Comparison of ENCODE assay signal across 12 cellular contexts in genomic region chr7:100626055-100626454, GRCh38. TPM values are rescaled to one million over a fixed set of nuclear protein-coding genes. Genes with fewer than 3 reads are reported as not detected.
DNase-seq lines count a peak whose midpoint lies in the region; ATAC-seq and FAIRE-seq lines count a peak whose summit lies in the region.
"Had no signal": no experiment of that assay in that cellular context is flagged by ENCODE, and none has a peak within 500 bp of the region (broad histone marks: within the 10 kb centered on the region; RNA-seq: fewer than 3 reads in every experiment).

No MANE protein-coding gene starts in this region.

- no peak for ATAC-seq in stimulated activated naive CD8-positive, alpha-beta T cell treated with anti-CD3 and anti-CD28 coated beads, Interleukin-15, Interleukin-2, amounts not matched to agents 100 U/mL and 50 U/mL, for 24 hours
- ATAC-seq in HG03095 (IDR thresholded peaks at IDR 0.05; ENCODE audit: unreplicated experiment): no peak

- no peak overlapping the region for H2BK15ac ChIP-seq in mesenchymal stem cell (ENCODE audit: low read depth, poor library complexity, severe bottlenecking)

- H3K36me3 Mint-ChIP-seq in stimulated activated naive CD8-positive, alpha-beta T cell treated with anti-CD3 and anti-CD28 coated beads, Interleukin-15, Interleukin-2, amounts not matched to agents 100 ng/mL and 50 ng/mL, for 24 hours (ENCODE audit: low read depth): peaks cover 11% of the 10 kb centered on the region
- H3K36me3 Mint-ChIP-seq in activated naive CD8-positive, alpha-beta T cell treated with anti-CD3 and anti-CD28 coated beads for 36 hours: peaks cover 8% of the 10 kb centered on the region

- WGBS in mesenchymal stem cell: 23% methylated on average over 3 of the region's 3 CpGs

- H3K4me3 ChIP-seq in mesenchymal stem cell (ENCODE audit: insufficient read depth in 1 of 2, low read depth in 1 of 2, low read length in 2 of 2): no peak overlapping the region

- H3K4ac ChIP-seq in mesenchymal stem cell (ENCODE audit: low read depth in 1 of 2, low read length in 2 of 2): no peak overlapping the region

- no peaks in the 10 kb centered on the region for H3K27me3 Mint-ChIP-seq in stimulated activated naive CD8-positive, alpha-beta T cell treated with anti-CD3 and anti-CD28 coated beads, Interleukin-15, Interleukin-2, amounts not matched to agents 100 ng/mL and 50 ng/mL, for 24 hours
- H3K27me3 Mint-ChIP-seq in activated naive CD8-positive, alpha-beta T cell treated with anti-CD3 and anti-CD28 coated beads for 36 hours: no peaks in the 10 kb centered on the region

- peak overlapping the region; percentile 24 for H4K8ac ChIP-seq in mesenchymal stem cell (ENCODE audit: low read length)

- H3K27ac ChIP-seq in mesenchymal stem cell (ENCODE audit: low read length, poor library complexity, severe bottlenecking): no peak overlapping the region
- H3K27ac ChIP-seq: right atrium auricular region had no signal

- no peaks in the 10 kb centered on the region for H3K9me3 ChIP-seq in mesenchymal stem cell (ENCODE audit: control insufficient read depth, low read length)
- H3K9me3 ChIP-seq: right atrium auricular region had no signal

- DNase-seq in stimulated activated naive CD8-positive, alpha-beta T cell treated with anti-CD3 and anti-CD28 coated beads, Interleukin-15, Interleukin-2, amounts not matched to agents 100 U/mL and 50 U/mL, for 24 hours: no peak
- DNase-seq in activated naive CD8-positive, alpha-beta T cell treated with anti-CD3 and anti-CD28 coated beads for 36 hours: no peak
- no peak for DNase-seq in mesenchymal stem cell
- DNase-seq in NCI-H524 (lab: John Stamatoyannopoulos, UW): no peak
- DNase-seq in GDM1 (lab: John Stamatoyannopoulos, UW): no peak
- no peak for DNase-seq in RCC 7860 (ENCODE audit: low spot score)

- no peak overlapping the region for H3K14ac ChIP-seq in mesenchymal stem cell (ENCODE audit: low read length in 2 of 2)

- peaks cover 3 to 7% of the 10 kb centered on the region in 2 experiments for H3K27me3 ChIP-seq in mesenchymal stem cell (ENCODE audit: control insufficient read depth in 1 of 2, insufficient read depth in 1 of 2, low read length in 2 of 2)
- H3K27me3 ChIP-seq: right atrium auricular region had no signal

- H2AFZ ChIP-seq in mesenchymal stem cell (ENCODE audit: low read depth, low read length): no peak overlapping the region

- H3K23ac ChIP-seq in mesenchymal stem cell (ENCODE audit: low read length in 2 of 2): no peak overlapping the region

- peaks cover 10% of the 10 kb centered on the region for H3K4me1 Mint-ChIP-seq in stimulated activated naive CD8-positive, alpha-beta T cell treated with anti-CD3 and anti-CD28 coated beads, Interleukin-15, Interleukin-2, amounts not matched to agents 100 ng/mL and 50 ng/mL, for 24 hours (ENCODE audit: low read depth)
- peaks cover 11% of the 10 kb centered on the region for H3K4me1 Mint-ChIP-seq in activated naive CD8-positive, alpha-beta T cell treated with anti-CD3 and anti-CD28 coated beads for 36 hours

- H3K9me3 Mint-ChIP-seq in stimulated activated naive CD8-positive, alpha-beta T cell treated with anti-CD3 and anti-CD28 coated beads, Interleukin-15, Interleukin-2, amounts not matched to agents 100 ng/mL and 50 ng/mL, for 24 hours: no peaks in the 10 kb centered on the region
- no peaks in the 10 kb centered on the region for H3K9me3 Mint-ChIP-seq in activated naive CD8-positive, alpha-beta T cell treated with anti-CD3 and anti-CD28 coated beads for 36 hours

- peaks cover 11% of the 10 kb centered on the region for H3K4me1 ChIP-seq in mesenchymal stem cell (ENCODE audit: control insufficient read depth, insufficient read depth, low read depth, low read length)

- no peak overlapping the region for H2BK12ac ChIP-seq in mesenchymal stem cell (ENCODE audit: low read length in 2 of 2)

- peak overlapping the region; percentile 13 for H2AK5ac ChIP-seq in mesenchymal stem cell (ENCODE audit: low read length, severe bottlenecking)

- no peak overlapping the region for H3K18ac ChIP-seq in mesenchymal stem cell (ENCODE audit: low read depth in 1 of 2, low read length in 2 of 2)

- no peak for FAIRE-seq in RCC 7860 (lab: Jason Lieb, UNC)
- FAIRE-seq: frontal cortex had no signal

- H4K91ac ChIP-seq in mesenchymal stem cell (ENCODE audit: low read length): no peak overlapping the region

- H3K79me1 ChIP-seq in mesenchymal stem cell (replicated peaks; ENCODE audit: low read length, poor library complexity, severe bottlenecking): no peaks in the 10 kb centered on the region

- no peak overlapping the region for H3K9ac ChIP-seq in mesenchymal stem cell (ENCODE audit: low read length)

- H3K27ac Mint-ChIP-seq in stimulated activated naive CD8-positive, alpha-beta T cell treated with anti-CD3 and anti-CD28 coated beads, Interleukin-15, Interleukin-2, amounts not matched to agents 100 ng/mL and 50 ng/mL, for 24 hours: no peak overlapping the region
- no peak overlapping the region for H3K27ac Mint-ChIP-seq in activated naive CD8-positive, alpha-beta T cell treated with anti-CD3 and anti-CD28 coated beads for 36 hours

- H2BK5ac ChIP-seq in mesenchymal stem cell (ENCODE audit: low read depth, low read length, poor library complexity, severe bottlenecking): no peak overlapping the region

- no peak overlapping the region for H2BK120ac ChIP-seq in mesenchymal stem cell (ENCODE audit: low read depth, low read length)

- peak overlapping the region; percentile 81 for H3K4me3 Mint-ChIP-seq in stimulated activated naive CD8-positive, alpha-beta T cell treated with anti-CD3 and anti-CD28 coated beads, Interleukin-15, Interleukin-2, amounts not matched to agents 100 ng/mL and 50 ng/mL, for 24 hours
- peak overlapping the region; percentile 78 for H3K4me3 Mint-ChIP-seq in activated naive CD8-positive, alpha-beta T cell treated with anti-CD3 and anti-CD28 coated beads for 36 hours

- peaks cover 0 to 10% of the 10 kb centered on the region in 2 experiments for H3K36me3 ChIP-seq in mesenchymal stem cell (ENCODE audit: control insufficient read depth in 1 of 2, insufficient read depth in 2 of 2, low read depth in 1 of 2, low read length in 2 of 2)
- H3K36me3 ChIP-seq: right atrium auricular region had no signal

- peak overlapping the region; percentile 50 for H3K4me2 ChIP-seq in mesenchymal stem cell (ENCODE audit: low read length, poor library complexity, severe bottlenecking)

RNA-seq across cellular contexts. Expression of gene MOSPD3, which starts 13.7 kb away (rescaled TPM):
- 10 to 100 TPM in 1 of 2 experiments, 1 to 10 TPM in 1; 9.7 to 10.0 TPM for total RNA-seq in activated naive CD8-positive, alpha-beta T cell treated with anti-CD3 and anti-CD28 coated beads for 36 hours
- polyA plus RNA-seq in mesenchymal stem cell (2013, experiment 1 of 2): 25.6 TPM
- 23.4 TPM for polyA plus RNA-seq in mesenchymal stem cell (2013, experiment 2 of 2)

RNA-seq across cellular contexts. Expression of gene TFR2, which starts 15.3 kb away (rescaled TPM):
- 10 to 100 TPM; 10.9 to 11.1 TPM for total RNA-seq in activated naive CD8-positive, alpha-beta T cell treated with anti-CD3 and anti-CD28 coated beads for 36 hours
- 0.41 TPM for polyA plus RNA-seq in mesenchymal stem cell (2013, experiment 1 of 2)
- 0.45 TPM for polyA plus RNA-seq in mesenchymal stem cell (2013, experiment 2 of 2)
- total RNA-seq: HT1080 had no signal

RNA-seq across cellular contexts. Expression of gene PCOLCE, which starts 23.9 kb away (rescaled TPM):
- 1 to 10 TPM; 4.0 TPM for total RNA-seq in activated naive CD8-positive, alpha-beta T cell treated with anti-CD3 and anti-CD28 coated beads for 36 hours
- polyA plus RNA-seq in mesenchymal stem cell (2013, experiment 1 of 2): 255 TPM
- polyA plus RNA-seq in mesenchymal stem cell (2013, experiment 2 of 2): 254 TPM

RNA-seq across cellular contexts. Expression of gene ACTL6B, which starts 30.2 kb away (rescaled TPM):
- not detected for total RNA-seq in activated naive CD8-positive, alpha-beta T cell treated with anti-CD3 and anti-CD28 coated beads for 36 hours
- polyA plus RNA-seq in mesenchymal stem cell (2013, experiment 1 of 2): not detected
- 0.03 TPM for polyA plus RNA-seq in mesenchymal stem cell (2013, experiment 2 of 2)
- total RNA-seq: HT1080, right atrium auricular region, ureter had no signal

RNA-seq across cellular contexts. Expression of gene FBXO24, which starts 39.9 kb away (rescaled TPM):
- total RNA-seq in activated naive CD8-positive, alpha-beta T cell treated with anti-CD3 and anti-CD28 coated beads for 36 hours: under 1 TPM; 0.54 to 0.80 TPM
- polyA plus RNA-seq in mesenchymal stem cell (2013, experiment 1 of 2): 0.37 TPM
- 0.33 TPM for polyA plus RNA-seq in mesenchymal stem cell (2013, experiment 2 of 2)
- total RNA-seq: HT1080 had no signal
